8 cellular contexts compared by ENCODE assay signal in the genomic region with DNA sequence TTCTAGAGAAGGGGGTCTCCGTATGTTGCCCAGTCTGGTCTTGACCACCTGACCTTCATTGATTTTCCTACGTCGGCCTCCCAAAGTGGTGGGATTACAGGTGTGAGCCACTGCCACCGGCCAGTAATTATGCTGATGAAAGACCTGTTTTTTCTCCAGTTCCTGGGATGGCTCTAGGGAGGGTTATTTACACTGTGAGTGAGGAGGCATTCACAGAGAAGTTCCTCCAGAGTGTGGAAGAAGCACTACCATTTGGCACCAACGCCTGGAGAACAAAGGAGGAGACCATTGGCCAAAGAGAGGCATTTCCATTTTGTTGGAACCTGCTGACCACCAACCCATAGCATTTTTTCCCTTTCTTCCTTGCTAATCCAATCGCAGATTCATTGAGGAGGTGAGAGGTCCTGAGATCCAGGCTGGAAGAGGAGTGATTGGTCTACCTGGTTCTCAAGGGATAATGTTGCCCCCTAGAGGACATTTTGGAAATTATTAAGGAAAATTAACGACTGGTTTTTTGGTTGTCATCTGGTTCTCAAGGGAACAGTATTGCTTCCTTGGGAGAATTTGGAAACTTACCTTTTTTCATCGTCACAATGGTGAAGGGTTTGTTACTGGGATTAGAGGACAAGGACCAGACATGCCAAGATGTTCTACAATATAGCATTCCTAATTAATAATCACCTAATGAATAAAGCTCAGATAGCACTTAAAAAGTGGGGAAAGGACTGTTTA. TPM values are rescaled to one million over a fixed set of nuclear protein-coding genes. Genes with fewer than 3 reads are reported as not detected.
DNase-seq lines count a peak whose midpoint lies in the region; ATAC-seq, FAIRE-seq and TF ChIP-seq lines count a peak whose summit lies in the region.

No MANE protein-coding gene starts in this region.

- CTCF ChIA-PET in GM12878 (lab: Yijun Ruan, JAX): interaction anchor here (0.6 to 5.2 kb wide), 34 partner anchors 9 to 269 kb away, joined by 3 to 77 read pairs (median 4); a partner anchor contains a TSS

- POLR2A ChIA-PET in GM12878 (lab: Charles Lee): interaction anchor here (1.3 kb wide), 1 partner anchor 12 kb away, joined by 3 read pairs; a partner anchor contains a TSS

- WGBS in GM12878 (ENCODE audit: insufficient coverage, insufficient replicate concordance, low lambda C conversion rate, missing lambda C conversion rate): 28% methylated on average over 8 of the region's 8 CpGs
- 30 to 38% (median 35%) methylated on average over 8 of the region's 8 CpGs for WGBS in stomach, 5 donors

- SMC1A ChIA-PET in GM12878 (lab: Charles Lee; ENCODE audit: uncharacterized antibody, unreplicated experiment): interaction anchor here (0.6 to 1.9 kb wide), 12 partner anchors 9 to 269 kb away, joined by 3 to 17 read pairs (median 6); a partner anchor contains a TSS

- TF ChIP-seq EP300 in GM12878 (IDR thresholded peaks at IDR 0.05; ENCODE audit: borderline replicate concordance in 1 of 2, control insufficient read depth in 1 of 2, low read depth in 2 of 2, low read length in 2 of 2) (no peak), stomach (IDR thresholded peaks at IDR 0.05) (no peak)

- H3K36me3 ChIP-seq in GM12878 (ENCODE audit: control insufficient read depth in 2 of 2, insufficient read depth in 2 of 2, low read length in 1 of 2): no peaks in the 10 kb centered on the region
- H3K36me3 ChIP-seq in stomach: no peaks in the 10 kb centered on the region

- no peaks in the 10 kb centered on the region for H4K20me1 ChIP-seq in GM12878 (ENCODE audit: control insufficient read depth, insufficient read depth)

- BruUV-seq in GM12878 (replicated peaks; lab: Mats Ljungman, UMichigan): no TSS peak

- intact Hi-C loops in GM12878 (cut with micrococcal nuclease; ENCODE audit: unreplicated experiment) (loop anchor here (1.0 to 2.0 kb wide), 3 partner anchors 46 to 112 kb away; no protein-coding TSS in a partner anchor), stomach (cut with DNase I; ENCODE audit: low total_unique reads) (loop anchor here (5.0 kb wide), 1 partner anchor 43 kb away; no protein-coding TSS in a partner anchor)

- ATAC-seq in GM12878 (peak; percentile 76), HG03095 (IDR thresholded peaks at IDR 0.05; ENCODE audit: unreplicated experiment) (no peak), GM19328 (IDR thresholded peaks at IDR 0.05; ENCODE audit: unreplicated experiment) (no peak)

- peak; percentile 59 to 81 (median 65) for TF ChIP-seq CTCF in GM12878 (IDR thresholded peaks at IDR 0.05 in 2 of 3, conservative IDR thresholded peaks at IDR 0.05 in 1 of 3; ENCODE audit: control insufficient read depth in 2 of 3, extremely low read depth in 1 of 3, insufficient read depth in 1 of 3, low read depth in 3 of 3, low read length in 3 of 3)
- peak in 5 of 7 experiments; percentile 45 to 93 (median 78) for TF ChIP-seq CTCF in stomach (IDR thresholded peaks at IDR 0.05)

- H3K9me3 ChIP-seq in GM12878 (replicated peaks; ENCODE audit: control insufficient read depth, insufficient read depth, low read length) (peaks cover under 1% of the 10 kb centered on the region; the same call in 1 of the 3 replicates), stomach (no peaks in the 10 kb centered on the region)

- no peak overlapping the region for H3K4me2 ChIP-seq in GM12878 (ENCODE audit: control insufficient read depth, insufficient read depth)

- no peak overlapping the region for H3K9ac ChIP-seq in GM12878 (ENCODE audit: control insufficient read depth, insufficient read depth, low read length)

- no peak overlapping the region for H3K27ac ChIP-seq in GM12878 (ENCODE audit: control insufficient read depth, insufficient read depth)
- H3K27ac ChIP-seq in stomach: peak overlapping the region in 3 of 5 donors; percentile 7 to 60 (median 41)

- no peaks in the 10 kb centered on the region; the same call in 1 of the 2 replicates for H3K4me1 ChIP-seq in GM12878 (ENCODE audit: control insufficient read depth, insufficient read depth, low read length)
- peaks cover 0 to 13% (median 7%) of the 10 kb centered on the region in 4 donors for H3K4me1 ChIP-seq in stomach

- TF ChIP-seq RAD21 in GM12878 (IDR thresholded peaks at IDR 0.05; ENCODE audit: insufficient read depth, low read depth, low read length): peak; percentile 89

- TF ChIP-seq POLR2A in GM12878 (IDR thresholded peaks at IDR 0.05; ENCODE audit: low read depth, low read length) (no peak), stomach (IDR thresholded peaks at IDR 0.05) (no peak)

- FAIRE-seq in HTR-8/SVneo (lab: Jason Lieb, UNC) (peak; percentile 28), GM12878 (lab: Jason Lieb, UNC) (peak; percentile 98)

- in situ Hi-C loops in GM12878 (cut with MboI): loop anchor here (5.0 kb wide), 1 partner anchor 48 kb away; no protein-coding TSS in a partner anchor

- RAD21 ChIA-PET in GM12878 (lab: Charles Lee; ENCODE audit: unreplicated experiment): interaction anchor here (0.7 to 4.3 kb wide), 8 partner anchors 12 to 119 kb away, joined by 3 to 39 read pairs (median 10); a partner anchor contains a TSS

- no peak overlapping the region for H3K4me3 ChIP-seq in GM12878
- no peak overlapping the region for H3K4me3 ChIP-seq in stomach

- H3K27me3 ChIP-seq in GM12878 (replicated peaks in 1 of 2; ENCODE audit: control insufficient read depth in 2 of 2, insufficient read depth in 2 of 2, low read length in 1 of 2) (no peaks in the 10 kb centered on the region), stomach (no peaks in the 10 kb centered on the region)

- no peaks in the 10 kb centered on the region for H3K79me2 ChIP-seq in GM12878 (ENCODE audit: control insufficient read depth, insufficient read depth, low read length)

- H2AFZ ChIP-seq in GM12878 (ENCODE audit: control insufficient read depth, low read depth, low read length): no peak overlapping the region

- DNase-seq in DMS153 (lab: John Stamatoyannopoulos, UW) (peak; percentile 63), HTR-8/SVneo (ENCODE audit: insufficient read length, low spot score) (peak; percentile 78), NCI-H748 (lab: John Stamatoyannopoulos, UW; ENCODE audit: unreplicated experiment) (peak; percentile 85), GM12878 (ENCODE audit: low read depth, low spot score) (no peak), inferior parietal cortex (ENCODE audit: extremely low spot score) (peak; percentile 88), stomach (no peak)

TF ChIP-seq in GM12878, 131 proteins besides CTCF, POLR2A, EP300 and RAD21 (continues in another document):
- no peak for TF ChIP-seq SMAD5 (IDR thresholded peaks at IDR 0.05; ENCODE audit: low read depth)
- no peak for TF ChIP-seq STAT3 (IDR thresholded peaks at IDR 0.05; ENCODE audit: low read depth, low read length)
- no peak for TF ChIP-seq NR2F1 (conservative IDR thresholded peaks at IDR 0.05)
- no peak for TF ChIP-seq CHD2 (IDR thresholded peaks at IDR 0.05; ENCODE audit: borderline replicate concordance, low read depth, low read length)

RNA-seq across cellular contexts. Expression of a gene that starts 5.5 kb away (rescaled TPM):
- 53.9 and 56.9 TPM in 2 replicates for total RNA-seq in GM12878 (2013; cell fraction: nucleolus; rRNA removed)
- total RNA-seq in GM12878 (2014; rRNA removed) (136 and 148 TPM in 2 replicates), GM12878 (2014; rRNA removed; fragmentation: Illumina TruSeq; extraction: Trizol) (141 and 150 TPM in 2 replicates), GM12878 (2021) (143 and 146 TPM in 2 replicates), stomach (100 to 1,000 TPM in 1 of 5 donors, 10 to 100 TPM in 4; 16.2 to 373 (median 38.7) TPM)
- 73.1 TPM for polyA plus RNA-seq in GM12878 (2011; ENCODE audit: low read depth)
- polyA plus RNA-seq in GM12878 (2011; rRNA removed) (136 and 184 TPM in 2 replicates), GM12878 (2014; fragmentation: Illumina TruSeq; extraction: Trizol) (191 and 244 TPM in 2 replicates), GM12878 (2014; fragmentation: Nextera tagmentation; extraction: Ambion mirVana) (10 to 100 TPM; 62.0 to 90.0 TPM), GM12878 (2014; rRNA removed) (167 and 180 TPM in 2 replicates), GM12878 (2016; fragmentation: Nextera tagmentation; extraction: Ambion mirVana) (100 to 1,000 TPM; 230 to 246 TPM), stomach (10 to 100 TPM; 37.8 to 53.9 (median 48.4) TPM)
- polyA plus RNA-seq in GM12878 (2011; cell fraction: cytosol; rRNA removed): 131 and 137 TPM in 2 replicates
- polyA plus RNA-seq in GM12878 (2011; cell fraction: nucleus; rRNA removed): 56.9 and 73.1 TPM in 2 replicates
- 81.5 and 82.4 TPM in 2 replicates for polyA plus RNA-seq in GM12878 (2012)
- polyA minus RNA-seq in GM12878 (2011; rRNA and poly(A)+ RNA removed): 63.4 and 92.7 TPM in 2 replicates
- 24.5 and 33.5 TPM in 2 replicates for polyA minus RNA-seq in GM12878 (2011; cell fraction: cytosol; rRNA and poly(A)+ RNA removed)
- 8.8 and 14.9 TPM in 2 replicates for polyA minus RNA-seq in GM12878 (2011; cell fraction: nucleus; rRNA and poly(A)+ RNA removed)

RNA-seq across cellular contexts. Expression of a gene that starts 11.5 kb away (rescaled TPM):
- total RNA-seq in GM12878 (2013; cell fraction: nucleolus; rRNA removed): 24.4 and 25.1 TPM in 2 replicates
- total RNA-seq in GM12878 (2014; rRNA removed) (16.3 and 19.0 TPM in 2 replicates), GM12878 (2014; rRNA removed; fragmentation: Illumina TruSeq; extraction: Trizol) (16.8 and 17.2 TPM in 2 replicates), GM12878 (2021) (78.1 and 86.3 TPM in 2 replicates), stomach (10 to 100 TPM; 14.7 to 78.5 (median 38.8) TPM)
- polyA plus RNA-seq in GM12878 (2011; ENCODE audit: low read depth): 12.3 TPM
- polyA plus RNA-seq in GM12878 (2011; rRNA removed) (5.1 TPM in 2 replicates), GM12878 (2014; fragmentation: Illumina TruSeq; extraction: Trizol) (29.8 and 38.8 TPM in 2 replicates), GM12878 (2014; fragmentation: Nextera tagmentation; extraction: Ambion mirVana) (1 to 10 TPM; 5.8 to 9.3 TPM), GM12878 (2014; rRNA removed) (18.4 and 23.0 TPM in 2 replicates), GM12878 (2016; fragmentation: Nextera tagmentation; extraction: Ambion mirVana) (10 to 100 TPM; 12.9 to 13.8 TPM), stomach (1 to 10 TPM; 4.7 to 8.5 (median 5.7) TPM)
- polyA plus RNA-seq in GM12878 (2011; cell fraction: cytosol; rRNA removed): 3.9 and 4.1 TPM in 2 replicates
- polyA plus RNA-seq in GM12878 (2011; cell fraction: nucleus; rRNA removed): 14.1 and 21.0 TPM in 2 replicates
- polyA plus RNA-seq in GM12878 (2012): 18.5 and 26.0 TPM in 2 replicates
- 9.9 and 12.6 TPM in 2 replicates for polyA minus RNA-seq in GM12878 (2011; rRNA and poly(A)+ RNA removed)
- 10.0 and 13.8 TPM in 2 replicates for polyA minus RNA-seq in GM12878 (2011; cell fraction: cytosol; rRNA and poly(A)+ RNA removed)
- 5.4 and 9.7 TPM in 2 replicates for polyA minus RNA-seq in GM12878 (2011; cell fraction: nucleus; rRNA and poly(A)+ RNA removed)

Comparison
In these comparisons a context has a peak if more than half of its experiments do, and no peak if none do; other contexts are left out.
1. DNase-seq: peak in DMS153 (single experiment), HTR-8/SVneo (single experiment), NCI-H748 (single experiment) and inferior parietal cortex (single experiment); none in GM12878 (single experiment) and stomach (single experiment).